Comparison of ENCODE assay signal across 31 cellular contexts in the genomic region with DNA sequence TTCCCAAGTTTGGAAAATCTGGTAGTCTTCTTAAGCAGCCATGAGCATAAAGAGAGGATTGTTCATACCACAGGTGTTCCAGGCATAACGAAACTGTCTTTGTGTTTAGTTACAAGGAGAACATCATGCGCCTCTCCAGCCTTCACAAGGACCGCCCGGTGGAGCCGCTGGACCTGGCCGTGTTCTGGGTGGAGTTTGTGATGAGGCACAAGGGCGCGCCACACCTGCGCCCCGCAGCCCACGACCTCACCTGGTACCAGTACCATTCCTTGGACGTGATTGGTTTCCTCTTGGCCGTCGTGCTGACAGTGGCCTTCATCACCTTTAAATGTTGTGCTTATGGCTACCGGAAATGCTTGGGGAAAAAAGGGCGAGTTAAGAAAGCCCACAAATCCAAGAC. TPM values are rescaled to one million over a fixed set of nuclear protein-coding genes. Genes with fewer than 3 reads are reported as not detected.
DNase-seq lines count a peak whose midpoint lies in the region; FAIRE-seq and TF ChIP-seq lines count a peak whose summit lies in the region.
"Had no signal": no experiment of that assay in that cellular context is flagged by ENCODE, and none has a peak within 500 bp of the region (broad histone marks: within the 10 kb centered on the region; RNA-seq: fewer than 3 reads in every experiment).

No MANE protein-coding gene starts in this region.

- DNase-seq in bronchial epithelial cell (ENCODE audit: low read depth), result no peak
- no peak for DNase-seq in activated naive CD4-positive, alpha-beta T cell treated with Interleukin-2 at 50 U/mL for 16 hours
- DNase-seq: 8988T; ACHN; AML-193; BE2C; C1 segment of cervical spinal cord; Caco-2; Calu3; CD4-positive, alpha-beta memory T cell; CD4-positive, alpha-beta T cell; CD4-positive, CD25-positive, alpha-beta regulatory T cell; CD8-positive, alpha-beta memory T cell; CD8-positive, alpha-beta T cell; COR-L47; DMS 273 treated with DMSO at 0.1 percent for 48 hours; DMS153; DMS53; DMS79; DMS79 treated with DMSO at 0.1 percent for 48 hours; DND-41; EL had no signal

- no peak overlapping the region for H3K4me3 ChIP-seq in bronchial epithelial cell (ENCODE audit: low read depth, low read length)
- H3K4me3 ChIP-seq: A549; BLaER1; BLaER1 treated with 17β-estradiol and CSF1 and Interleukin-3, amounts not matched to agents 10 nM and 100 nM had no signal

- H3K27me3 ChIP-seq in bronchial epithelial cell (ENCODE audit: control insufficient read depth, insufficient read depth, low read length), result no peaks in the 10 kb centered on the region
- H3K27me3 ChIP-seq: BLaER1; BLaER1 treated with 17β-estradiol and CSF1 and Interleukin-3, amounts not matched to agents 10 nM and 100 nM had no signal

- no peak for TF ChIP-seq CTCF in bronchial epithelial cell (IDR thresholded peaks at IDR 0.05; ENCODE audit: insufficient read depth, low read length, severe bottlenecking)

- peak; percentile 82 for FAIRE-seq in bronchial epithelial cell (lab: Jason Lieb, UNC)
- FAIRE-seq: A204.1, A549, D721Med had no signal

- H3K36me3 ChIP-seq in bronchial epithelial cell (ENCODE audit: control insufficient read depth, insufficient read depth, low read length), result peaks cover 3% of the 10 kb centered on the region
- H3K36me3 ChIP-seq: BE2C; BLaER1; BLaER1 treated with 17β-estradiol and CSF1 and Interleukin-3, amounts not matched to agents 10 nM and 100 nM had no signal

RNA-seq across cellular contexts. Expression of a gene that starts 6.0 kb away (rescaled TPM):
- not detected in 2 replicates for total RNA-seq in bronchial epithelial cell
- total RNA-seq: A172; B cell; Caco-2; CD4-positive, alpha-beta memory T cell; CD4-positive, alpha-beta T cell; CD4-positive, CD25-positive, alpha-beta regulatory T cell; CD8-positive, alpha-beta memory T cell; CD8-positive, alpha-beta T cell had no signal

RNA-seq across cellular contexts. Expression of a gene that starts 12.1 kb away (rescaled TPM):
- total RNA-seq in bronchial epithelial cell, result under 0.01 and 1.5 TPM in 2 replicates
- total RNA-seq: A172; A673; B cell; CD4-positive, alpha-beta memory T cell; CD4-positive, alpha-beta T cell; CD4-positive, CD25-positive, alpha-beta regulatory T cell; CD8-positive, alpha-beta memory T cell; CD8-positive, alpha-beta T cell had no signal

RNA-seq across cellular contexts. Expression of a gene that starts 43.3 kb away (rescaled TPM):
- total RNA-seq in bronchial epithelial cell, result 2.7 TPM in 1 of 2 replicates, not detected in the other
- total RNA-seq: A172; A673; B cell; CD4-positive, alpha-beta memory T cell; CD4-positive, alpha-beta T cell; CD4-positive, CD25-positive, alpha-beta regulatory T cell; CD8-positive, alpha-beta memory T cell; CD8-positive, alpha-beta T cell; Daoy had no signal

RNA-seq across cellular contexts. Expression of a gene that starts 53.6 kb away (rescaled TPM):
- total RNA-seq in bronchial epithelial cell, result 0.26 and 2.9 TPM in 2 replicates
- total RNA-seq: A172; B cell; CD4-positive, alpha-beta memory T cell; CD4-positive, alpha-beta T cell; CD4-positive, CD25-positive, alpha-beta regulatory T cell; CD8-positive, alpha-beta memory T cell; CD8-positive, alpha-beta T cell; Daoy had no signal

RNA-seq across cellular contexts. Expression of a gene that starts 59.4 kb away (rescaled TPM):
- total RNA-seq in bronchial epithelial cell, result 0.26 and 3.3 TPM in 2 replicates
- total RNA-seq: A172; A673; B cell; CD4-positive, alpha-beta memory T cell; CD4-positive, alpha-beta T cell; CD4-positive, CD25-positive, alpha-beta regulatory T cell; CD8-positive, alpha-beta memory T cell; CD8-positive, alpha-beta T cell had no signal
